Comparison of ENCODE assay signal across 8 cellular contexts in the genomic region with DNA sequence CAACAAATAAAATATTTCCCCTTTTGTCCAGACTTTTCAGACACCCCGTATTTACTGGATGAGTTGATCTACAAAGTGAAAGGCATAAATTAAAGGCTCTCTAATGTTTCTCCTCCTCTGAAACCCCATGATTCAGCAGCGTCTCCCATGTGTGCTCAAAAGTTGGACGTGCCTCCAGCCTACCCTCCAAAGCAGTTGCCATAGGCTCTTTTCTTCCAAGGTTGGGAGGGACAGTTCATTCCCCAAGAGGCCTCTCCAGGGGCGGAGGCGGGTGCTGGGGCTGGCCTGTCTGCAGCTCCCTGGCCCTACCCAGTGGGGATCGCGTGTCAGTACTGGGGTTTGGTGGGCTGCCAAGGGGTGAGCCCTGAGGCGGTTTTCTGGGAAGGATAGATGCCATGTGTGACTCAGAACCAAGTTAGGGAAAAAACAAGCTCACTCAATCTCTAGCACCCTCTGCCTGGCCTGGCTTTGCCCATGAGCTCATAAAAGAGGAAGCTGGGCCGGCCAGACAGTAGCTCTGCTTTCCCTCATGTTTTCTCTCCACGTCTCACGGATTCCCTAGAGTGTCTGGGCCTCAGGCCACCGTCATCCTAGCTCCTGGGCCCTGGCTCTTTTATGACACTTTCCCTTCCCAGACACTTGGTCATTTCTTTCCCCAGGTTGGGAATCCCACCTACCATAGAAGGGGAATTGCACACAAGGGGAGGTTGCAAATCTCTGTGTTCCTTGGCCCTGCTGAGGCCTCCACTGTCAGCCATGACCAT. TPM values are rescaled to one million over a fixed set of nuclear protein-coding genes. Genes with fewer than 3 reads are reported as not detected.
DNase-seq lines count a peak whose midpoint lies in the region; ATAC-seq and TF ChIP-seq lines count a peak whose summit lies in the region.

No MANE protein-coding gene starts in this region.

- no peak overlapping the region for H3K4me3 ChIP-seq in RWPE2 (ENCODE audit: severe bottlenecking)
- H3K4me3 ChIP-seq in esophagus squamous epithelium: no peak overlapping the region
- H3K4me3 ChIP-seq in neural progenitor cell: no peak overlapping the region

- H3K27ac Mint-ChIP-seq in neural progenitor cell: peak overlapping the region; percentile 17

- intact Hi-C loops in esophagus squamous epithelium (cut with DNase I): no loop called here

- H3K4me1 Mint-ChIP-seq in neural progenitor cell: peaks cover 16% of the 10 kb centered on the region

- DNase-seq in H4 (ENCODE audit: low spot score) (peak; percentile 99), RWPE2 (ENCODE audit: low spot score) (peak; percentile 100), esophagus squamous epithelium (lab: John Stamatoyannopoulos, UW) (peak; percentile 50), neural progenitor cell (ENCODE audit: low spot score) (no peak), D341Med (ENCODE audit: low spot score) (no peak)
- DNase-seq in activated effector memory CD4-positive, alpha-beta T cell treated with Interleukin-2 at 50 U/mL for 16 hours: no peak

- H3K9me3 ChIP-seq in RWPE2 (ENCODE audit: severe bottlenecking) (no peaks in the 10 kb centered on the region), esophagus squamous epithelium (no peaks in the 10 kb centered on the region), neural progenitor cell (ENCODE audit: low read depth) (no peaks in the 10 kb centered on the region)

- H3K9ac ChIP-seq in neural progenitor cell: no peak overlapping the region

- no peak overlapping the region for H3K4me2 ChIP-seq in neural progenitor cell

- no peaks in the 10 kb centered on the region for H3K27me3 ChIP-seq in RWPE2 (ENCODE audit: insufficient read depth, poor library complexity, severe bottlenecking)
- no peaks in the 10 kb centered on the region for H3K27me3 ChIP-seq in esophagus squamous epithelium
- no peaks in the 10 kb centered on the region for H3K27me3 ChIP-seq in neural progenitor cell

- H3K36me3 Mint-ChIP-seq in neural progenitor cell: no peaks in the 10 kb centered on the region

- H3K4me3 Mint-ChIP-seq in neural progenitor cell: no peak overlapping the region

- H3K4me1 ChIP-seq in RWPE2 (ENCODE audit: insufficient read depth, poor library complexity, severe bottlenecking) (peaks cover 64% of the 10 kb centered on the region), esophagus squamous epithelium (peaks cover 36 to 87% (median 53%) of the 10 kb centered on the region in 3 donors), neural progenitor cell (no peaks in the 10 kb centered on the region)

- no peak overlapping the region for H2AFZ ChIP-seq in neural progenitor cell (replicated peaks)

- peak; percentile 85 for ATAC-seq in RWPE2 (ENCODE audit: low read depth)
- no peak for ATAC-seq in HG02798 (IDR thresholded peaks at IDR 0.05; ENCODE audit: poor library complexity, unreplicated experiment)
- ATAC-seq in GM21360 (IDR thresholded peaks at IDR 0.05; ENCODE audit: unreplicated experiment): no peak

- no peaks in the 10 kb centered on the region for H3K9me3 Mint-ChIP-seq in neural progenitor cell

- no peaks in the 10 kb centered on the region for H3K79me2 ChIP-seq in neural progenitor cell (ENCODE audit: low read depth)

- no peaks in the 10 kb centered on the region for H4K20me1 ChIP-seq in neural progenitor cell (ENCODE audit: low read depth)

- no peaks in the 10 kb centered on the region for H3F3A ChIP-seq in neural progenitor cell (ENCODE audit: low read depth)

- TF ChIP-seq POLR2A in esophagus squamous epithelium (IDR thresholded peaks at IDR 0.05): peak in 1 of 4 donors; percentile 13

- no peaks in the 10 kb centered on the region for H3K36me3 ChIP-seq in RWPE2 (ENCODE audit: low read depth)
- no peaks in the 10 kb centered on the region for H3K36me3 ChIP-seq in esophagus squamous epithelium
- no peaks in the 10 kb centered on the region for H3K36me3 ChIP-seq in neural progenitor cell

- H3K27ac ChIP-seq in RWPE2 (ENCODE audit: poor library complexity, severe bottlenecking): peak overlapping the region; percentile 98
- H3K27ac ChIP-seq in esophagus squamous epithelium: peak overlapping the region; percentile 88 to 95 (median 92)
- H3K27ac ChIP-seq in neural progenitor cell: no peak overlapping the region

- H3K27me3 Mint-ChIP-seq in neural progenitor cell (ENCODE audit: insufficient read depth, low read depth): peaks cover 4% of the 10 kb centered on the region

- WGBS in esophagus squamous epithelium, 2 donors: 14 to 22% methylated on average over 7 of the region's 12 CpGs

- TF ChIP-seq CTCF in RWPE2 (IDR thresholded peaks at IDR 0.05; ENCODE audit: poor library complexity, severe bottlenecking) (peak; percentile 30), esophagus squamous epithelium (IDR thresholded peaks at IDR 0.05) (peak in 2 of 6 experiments; percentile 7 to 12), neural progenitor cell (IDR thresholded peaks at IDR 0.05) (no peak)

RNA-seq across cellular contexts. Expression of gene IER3, which starts 8.0 kb away (rescaled TPM):
- 53.1 and 58.9 TPM in 2 replicates for total RNA-seq in H4 (2014; rRNA removed; shearing (Covaris generic))
- total RNA-seq in esophagus squamous epithelium (10 to 100 TPM; 41.4 to 87.9 (median 66.0) TPM), neural progenitor cell (ENCODE audit: low replicate concordance) (2.0 and 7.1 TPM in 2 replicates)

RNA-seq across cellular contexts. Expression of gene FLOT1, which starts 9.9 kb away (rescaled TPM):
- 206 and 213 TPM in 2 replicates for total RNA-seq in H4 (2014; rRNA removed; shearing (Covaris generic))
- total RNA-seq in esophagus squamous epithelium (10 to 100 TPM; 46.7 to 88.8 (median 64.4) TPM), neural progenitor cell (ENCODE audit: low replicate concordance) (80.3 and 96.9 TPM in 2 replicates)

RNA-seq across cellular contexts. Expression of gene TUBB, which starts 32.2 kb away (rescaled TPM):
- 1,333 and 1,508 TPM in 2 replicates for total RNA-seq in H4 (2014; rRNA removed; shearing (Covaris generic))
- total RNA-seq in esophagus squamous epithelium (100 to 1,000 TPM; 151 to 351 (median 255) TPM), neural progenitor cell (ENCODE audit: low replicate concordance) (1,479 and 2,270 TPM in 2 replicates)

RNA-seq across cellular contexts. Expression of gene MDC1, which starts 35.3 kb away (rescaled TPM):
- 7.8 and 8.7 TPM in 2 replicates for total RNA-seq in H4 (2014; rRNA removed; shearing (Covaris generic))
- total RNA-seq in esophagus squamous epithelium: 1 to 10 TPM; 2.4 to 7.4 (median 7.0) TPM
- total RNA-seq in neural progenitor cell (ENCODE audit: low replicate concordance): 22.6 and 29.5 TPM in 2 replicates

Comparison
In these comparisons a context has a peak if more than half of its experiments do, and no peak if none do; other contexts are left out.
1. DNase-seq: peak in H4 (single experiment), RWPE2 (single experiment) and esophagus squamous epithelium (single experiment); none in neural progenitor cell (single experiment), activated effector memory CD4-positive, alpha-beta T cell treated with Interleukin-2 at 50 U/mL for 16 hours (single experiment) and D341Med (single experiment).